In the genomic region with DNA sequence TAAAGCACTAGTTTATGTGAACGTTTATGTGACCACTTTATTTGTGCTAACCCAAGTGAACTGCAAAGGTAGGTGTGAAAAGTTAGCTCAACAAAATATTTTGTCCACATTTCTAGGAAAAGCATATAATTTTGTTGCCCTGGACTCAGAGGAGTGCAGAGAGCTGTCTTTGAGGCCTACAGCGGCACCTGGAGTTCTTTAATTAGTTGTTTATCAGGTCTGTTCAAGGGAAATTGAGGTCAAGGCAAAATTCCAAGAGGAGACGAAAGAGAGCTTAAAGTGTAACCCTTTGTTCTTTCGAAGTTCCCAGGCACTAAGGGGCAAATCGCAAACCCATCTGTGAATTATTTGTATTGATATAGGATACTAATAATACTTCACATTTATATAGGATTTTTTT, we compare ENCODE assay signal across 14 cellular contexts. TPM values are rescaled to one million over a fixed set of nuclear protein-coding genes. Genes with fewer than 3 reads are reported as not detected.
DNase-seq lines count a peak whose midpoint lies in the region; ATAC-seq, FAIRE-seq and TF ChIP-seq lines count a peak whose summit lies in the region.
"Had no signal": no experiment of that assay in that cellular context is flagged by ENCODE, and none has a peak within 500 bp of the region (broad histone marks: within the 10 kb centered on the region; RNA-seq: fewer than 3 reads in every experiment).

No MANE protein-coding gene starts in this region.

- no peak overlapping the region for H3K4me2 ChIP-seq in PC-9

- intact Hi-C loops in right lobe of liver (cut with DNase I) = no loop called here
- intact Hi-C loops in PC-9 (cut with micrococcal nuclease; ENCODE audit: unreplicated experiment) = no loop called here

- TF ChIP-seq CTCF in bronchial epithelial cell (IDR thresholded peaks at IDR 0.05; ENCODE audit: insufficient read depth, low read length, severe bottlenecking) (no peak), right lobe of liver (IDR thresholded peaks at IDR 0.05) (peak in 2 of 4 donors; percentile 7 to 10), suprapubic skin (IDR thresholded peaks at IDR 0.05) (no peak), PC-9 (conservative IDR thresholded peaks at IDR 0.05) (no peak)

- H3K4me3 Mint-ChIP-seq in activated T-cell treated with anti-CD3 and anti-CD28 coated beads, Interleukin-2, amount 50 U/mL, for 72 hours = peak overlapping the region; percentile 74 to 77

- no peak for FAIRE-seq in bronchial epithelial cell (lab: Jason Lieb, UNC)

- H3F3A ChIP-seq in PC-9 (ENCODE audit: insufficient read depth, low read depth) = no peaks in the 10 kb centered on the region

- POLR2A ChIA-PET in PC-9 (lab: Charles Lee; ENCODE audit: unreplicated experiment) = no interaction called here

- peaks cover 42% of the 10 kb centered on the region for H3K4me1 Mint-ChIP-seq in activated T-cell treated with anti-CD3 and anti-CD28 coated beads, Interleukin-2, amount 50 U/mL, for 72 hours (ENCODE audit: low read depth)

- no peak overlapping the region for H3K27ac Mint-ChIP-seq in activated T-cell treated with anti-CD3 and anti-CD28 coated beads, Interleukin-2, amount 50 U/mL, for 72 hours

- H3K9me3 ChIP-seq in right lobe of liver (no peaks in the 10 kb centered on the region), suprapubic skin (no peaks in the 10 kb centered on the region), PC-9 (ENCODE audit: insufficient read depth, low read depth) (no peaks in the 10 kb centered on the region)
- H3K9me3 ChIP-seq: ascending aorta, prostate gland had no signal

- no peaks in the 10 kb centered on the region for H3K36me3 ChIP-seq in bronchial epithelial cell (ENCODE audit: control insufficient read depth, insufficient read depth, low read length)
- no peaks in the 10 kb centered on the region for H3K36me3 ChIP-seq in right lobe of liver
- H3K36me3 ChIP-seq in suprapubic skin = no peaks in the 10 kb centered on the region
- no peaks in the 10 kb centered on the region for H3K36me3 ChIP-seq in PC-9 (ENCODE audit: low read depth)
- H3K36me3 ChIP-seq: ascending aorta, prostate gland had no signal

- no peaks in the 10 kb centered on the region for H3K9me3 Mint-ChIP-seq in activated T-cell treated with anti-CD3 and anti-CD28 coated beads, Interleukin-2, amount 50 U/mL, for 72 hours

- peaks cover 0 to 25% (median 4%) of the 10 kb centered on the region in 4 donors for H3K4me1 ChIP-seq in right lobe of liver
- H3K4me1 ChIP-seq in suprapubic skin = peaks cover 14% of the 10 kb centered on the region
- H3K4me1 ChIP-seq in PC-9 (replicated peaks; ENCODE audit: insufficient read depth) = no peaks in the 10 kb centered on the region
- H3K4me1 ChIP-seq: prostate gland had no signal

- TF ChIP-seq POLR2A in right lobe of liver (IDR thresholded peaks at IDR 0.05) (no peak), suprapubic skin (IDR thresholded peaks at IDR 0.05) (no peak)

- DNase-seq in activated T-cell treated with anti-CD3 and anti-CD28 coated beads, Interleukin-2, amount 50 U/mL, for 72 hours = no peak
- no peak for DNase-seq in activated T-cell treated with anti-CD3 and anti-CD28 coated beads, Interleukin-2, amount 50 U/mL, for 48 hours
- DNase-seq in bronchial epithelial cell (ENCODE audit: low read depth) = peak; percentile 12
- no peak for DNase-seq in right lobe of liver
- no peak for DNase-seq in suprapubic skin (ENCODE audit: low spot score in 2 of 2)
- no peak for DNase-seq in putamen (ENCODE audit: low spot score)
- no peak for DNase-seq in NCI-H345 (lab: John Stamatoyannopoulos, UW)
- DNase-seq in PC-9 = no peak
- DNase-seq: activated CD4-positive, alpha-beta T cell treated with anti-CD3 and anti-CD28 coated beads for 48 hours; NCI-H69 had no signal

- H3K27me3 Mint-ChIP-seq in activated T-cell treated with anti-CD3 and anti-CD28 coated beads, Interleukin-2, amount 50 U/mL, for 72 hours (ENCODE audit: low read depth) = peaks cover 52% of the 10 kb centered on the region

- no peaks in the 10 kb centered on the region for H3K36me3 Mint-ChIP-seq in activated T-cell treated with anti-CD3 and anti-CD28 coated beads, Interleukin-2, amount 50 U/mL, for 72 hours (ENCODE audit: insufficient read depth in 2 of 2)

- H4K20me1 ChIP-seq in PC-9 (ENCODE audit: insufficient read depth) = no peaks in the 10 kb centered on the region

- H2AFZ ChIP-seq in PC-9 = no peak overlapping the region

- no peaks in the 10 kb centered on the region for H3K9me2 ChIP-seq in PC-9 (ENCODE audit: insufficient read depth)

- 25% methylated on average over 5 of the region's 5 CpGs for WGBS in right lobe of liver (ENCODE audit: insufficient coverage, low coverage, low lambda C conversion rate, missing lambda C conversion rate)
- WGBS in suprapubic skin = 50% methylated on average over 5 of the region's 5 CpGs

- H3K27ac ChIP-seq in right lobe of liver = peak overlapping the region; percentile 89 to 95 (median 94)
- peak overlapping the region; percentile 61 for H3K27ac ChIP-seq in suprapubic skin
- H3K27ac ChIP-seq in PC-9 = no peak overlapping the region
- H3K27ac ChIP-seq: epithelial cell of prostate, prostate gland, SK-N-MC had no signal

- no TSS peak for BruUV-seq in PC-9 (replicated peaks; lab: Mats Ljungman, UMichigan)

- H3K4me3 ChIP-seq in bronchial epithelial cell (ENCODE audit: low read depth, low read length) (no peak overlapping the region), right lobe of liver (peak overlapping the region in 2 of 3 donors; percentile 85 to 90), suprapubic skin (peak overlapping the region; percentile 72), PC-9 (no peak overlapping the region)
- H3K4me3 ChIP-seq: SK-N-MC had no signal

- H3K79me2 ChIP-seq in PC-9 (ENCODE audit: low read depth) = no peaks in the 10 kb centered on the region

- CTCF ChIA-PET in PC-9 (lab: Charles Lee) = no interaction called here

- no peak for TF ChIP-seq EP300 in suprapubic skin (IDR thresholded peaks at IDR 0.05)

- H3K27me3 ChIP-seq in bronchial epithelial cell (ENCODE audit: control insufficient read depth, insufficient read depth, low read length) (no peaks in the 10 kb centered on the region), right lobe of liver (no peaks in the 10 kb centered on the region), suprapubic skin (peaks cover 5% of the 10 kb centered on the region), PC-9 (ENCODE audit: insufficient read depth, low read depth) (no peaks in the 10 kb centered on the region)
- H3K27me3 ChIP-seq: ascending aorta had no signal

- ATAC-seq in activated T-cell treated with anti-CD3 and anti-CD28 coated beads, Interleukin-2, amount 50 U/mL, for 72 hours (replicated peaks in 1 of 2) = no peak
- peak in 2 of 4 donors; percentile 9 to 35 for ATAC-seq in right lobe of liver

RNA-seq across cellular contexts. Expression of a gene that starts 1.4 kb away (rescaled TPM):
- total RNA-seq in activated T-cell treated with anti-CD3 and anti-CD28 coated beads, Interleukin-2, amount 50 U/mL, for 72 hours = under 1 TPM; 0.32 to 0.62 TPM
- total RNA-seq in bronchial epithelial cell (0.38 and 1.1 TPM in 2 replicates), right lobe of liver (1 to 10 TPM; 4.7 to 9.8 (median 7.0) TPM), suprapubic skin (1 to 10 TPM; 4.2 to 5.9 (median 4.5) TPM), PC-9 (2021) (0.20 and 0.30 TPM in 2 replicates)

RNA-seq across cellular contexts. Expression of a gene that starts 42.4 kb away (rescaled TPM):
- total RNA-seq in activated T-cell treated with anti-CD3 and anti-CD28 coated beads, Interleukin-2, amount 50 U/mL, for 72 hours = 10 to 100 TPM in 1 of 2 donors, 1 to 10 TPM in 1; 9.6 to 14.0 TPM
- total RNA-seq in bronchial epithelial cell (6.8 and 15.7 TPM in 2 replicates), right lobe of liver (10 to 100 TPM; 10.9 to 21.7 (median 14.4) TPM), suprapubic skin (10 to 100 TPM; 16.8 to 30.2 (median 24.9) TPM), PC-9 (2021) (35.6 and 45.5 TPM in 2 replicates)

Comparison
In these comparisons a context has a peak if more than half of its experiments do, and no peak if none do; other contexts are left out.
1. H3K4me3 ChIP-seq: peak in right lobe of liver (2 of 3) and suprapubic skin (single experiment); none in bronchial epithelial cell (single experiment) and PC-9 (single experiment).